Comparison of ENCODE assay signal across 2 cellular contexts in the genomic region with DNA sequence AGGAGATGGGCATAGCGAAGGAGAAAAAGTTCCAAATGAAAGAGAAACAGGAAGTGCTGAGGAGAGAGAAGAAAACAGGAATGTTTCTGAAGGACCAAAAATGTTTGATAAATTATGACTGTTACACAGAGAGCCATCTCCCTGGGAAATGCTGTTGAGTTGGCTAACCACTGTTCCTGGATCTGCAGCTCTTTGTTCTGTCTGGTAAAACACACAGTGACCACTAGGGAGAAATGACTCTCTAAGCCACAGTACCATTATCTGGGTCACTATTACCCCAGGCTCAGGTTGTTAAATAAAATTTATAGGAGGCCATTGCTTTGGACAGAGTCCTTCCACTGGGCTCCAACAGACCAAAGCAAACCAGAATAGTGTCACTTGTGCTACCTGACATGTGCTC.
TF ChIP-seq lines count a peak whose summit lies in the region.

No MANE protein-coding gene starts in this region.

TF ChIP-seq in HCT116, 20 proteins besides CTCF, POLR2A, EP300 and RAD21:
- no peak for TF ChIP-seq SIN3A (IDR thresholded peaks at IDR 0.05; ENCODE audit: low read depth)
- no peak for TF ChIP-seq ZNF274 (IDR thresholded peaks at IDR 0.05; ENCODE audit: low read depth, low read length)

TF ChIP-seq in GM12878, 131 proteins besides CTCF, POLR2A, EP300 and RAD21 (continued from another document):
- TF ChIP-seq SMARCA5 (IDR thresholded peaks at IDR 0.05): no peak
- no peak for TF ChIP-seq MYB (IDR thresholded peaks at IDR 0.05; ENCODE audit: borderline replicate concordance, low read depth, low read length)
- TF ChIP-seq, protein P1, sequence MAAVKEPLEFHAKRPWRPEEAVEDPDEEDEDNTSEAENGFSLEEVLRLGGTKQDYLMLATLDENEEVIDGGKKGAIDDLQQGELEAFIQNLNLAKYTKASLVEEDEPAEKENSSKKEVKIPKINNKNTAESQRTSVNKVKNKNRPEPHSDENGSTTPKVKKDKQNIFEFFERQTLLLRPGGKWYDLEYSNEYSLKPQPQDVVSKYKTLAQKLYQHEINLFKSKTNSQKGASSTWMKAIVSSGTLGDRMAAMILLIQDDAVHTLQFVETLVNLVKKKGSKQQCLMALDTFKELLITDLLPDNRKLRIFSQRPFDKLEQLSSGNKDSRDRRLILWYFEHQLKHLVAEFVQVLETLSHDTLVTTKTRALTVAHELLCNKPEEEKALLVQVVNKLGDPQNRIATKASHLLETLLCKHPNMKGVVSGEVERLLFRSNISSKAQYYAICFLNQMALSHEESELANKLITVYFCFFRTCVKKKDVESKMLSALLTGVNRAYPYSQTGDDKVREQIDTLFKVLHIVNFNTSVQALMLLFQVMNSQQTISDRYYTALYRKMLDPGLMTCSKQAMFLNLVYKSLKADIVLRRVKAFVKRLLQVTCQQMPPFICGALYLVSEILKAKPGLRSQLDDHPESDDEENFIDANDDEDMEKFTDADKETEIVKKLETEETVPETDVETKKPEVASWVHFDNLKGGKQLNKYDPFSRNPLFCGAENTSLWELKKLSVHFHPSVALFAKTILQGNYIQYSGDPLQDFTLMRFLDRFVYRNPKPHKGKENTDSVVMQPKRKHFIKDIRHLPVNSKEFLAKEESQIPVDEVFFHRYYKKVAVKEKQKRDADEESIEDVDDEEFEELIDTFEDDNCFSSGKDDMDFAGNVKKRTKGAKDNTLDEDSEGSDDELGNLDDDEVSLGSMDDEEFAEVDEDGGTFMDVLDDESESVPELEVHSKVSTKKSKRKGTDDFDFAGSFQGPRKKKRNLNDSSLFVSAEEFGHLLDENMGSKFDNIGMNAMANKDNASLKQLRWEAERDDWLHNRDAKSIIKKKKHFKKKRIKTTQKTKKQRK (IDR thresholded peaks at IDR 0.05; ENCODE audit: low read depth, low read length): no peak
- TF ChIP-seq TAF1 (IDR thresholded peaks at IDR 0.05; ENCODE audit: borderline replicate concordance, low read depth, low read length): no peak
- no peak for TF ChIP-seq STAT1 (conservative IDR thresholded peaks at IDR 0.05)
- TF ChIP-seq TCF3 (IDR thresholded peaks at IDR 0.05; ENCODE audit: borderline replicate concordance, insufficient read depth, low read depth, low read length): no peak
- no peak for TF ChIP-seq NR2C1 (IDR thresholded peaks at IDR 0.05)
- no peak for TF ChIP-seq HCFC1 (IDR thresholded peaks at IDR 0.05; ENCODE audit: low read length)
- TF ChIP-seq NRF1 (conservative IDR thresholded peaks at IDR 0.05; ENCODE audit: low read depth, low read length): no peak
- TF ChIP-seq NFXL1 (IDR thresholded peaks at IDR 0.05; ENCODE audit: borderline replicate concordance): no peak
- TF ChIP-seq GATAD2B (conservative IDR thresholded peaks at IDR 0.05; ENCODE audit: low read depth): no peak
